Comparison of ENCODE assay signal across 19 cellular contexts in the genomic region with DNA sequence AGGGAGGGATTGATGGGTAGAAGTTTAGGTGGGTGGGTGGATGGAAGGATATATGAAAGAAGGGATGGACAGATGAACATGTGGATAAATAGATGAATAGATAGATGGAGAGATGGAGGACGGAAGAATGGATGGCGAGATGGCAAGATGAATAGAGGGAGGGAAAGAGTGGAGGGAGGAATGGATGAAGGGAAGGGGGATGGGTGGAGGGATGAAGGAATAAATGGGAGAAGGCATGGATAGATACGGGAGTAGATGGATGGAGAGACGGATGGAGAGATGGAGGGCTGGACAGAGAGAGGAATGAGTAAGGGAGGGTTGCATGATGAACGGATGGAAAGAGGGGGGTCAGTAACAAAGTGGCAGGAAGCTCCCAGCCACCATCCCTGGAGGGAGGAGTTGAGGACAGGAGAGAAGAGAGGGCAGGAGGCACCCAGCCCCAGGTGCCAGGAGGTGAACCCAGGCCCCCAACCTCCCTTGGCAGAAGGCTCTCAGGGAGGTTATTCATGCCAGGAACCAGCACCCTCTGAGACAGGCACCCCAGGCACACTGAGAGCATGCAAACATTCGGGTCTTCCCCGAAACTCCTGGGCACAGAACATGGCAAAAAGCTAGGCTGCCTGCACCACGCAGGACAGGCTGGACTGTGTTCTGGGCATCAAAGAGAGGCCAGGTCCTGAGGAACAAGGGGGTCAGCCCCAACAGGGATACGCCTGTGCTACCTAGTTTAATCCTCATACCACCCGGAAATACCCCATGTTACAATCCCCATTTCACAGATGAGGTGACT.
"Had no signal": no experiment of that assay in that cellular context is flagged by ENCODE, and none has a peak within 500 bp of the region (broad histone marks: within the 10 kb centered on the region; RNA-seq: fewer than 3 reads in every experiment).

No MANE protein-coding gene starts in this region.

- H3K9me3 ChIP-seq: gastroesophageal sphincter, heart left ventricle, mucosa of descending colon, prostate gland, uterus had no signal

- DNase-seq: activated CD4-positive, alpha-beta T cell treated with anti-CD3 and anti-CD28 coated beads, Interleukin-2, amount 10 ng/mL, durations not matched to agents 24 days and 14 days; activated CD8-positive, alpha-beta T cell treated with anti-CD3 and anti-CD28 coated beads, Interleukin-2, amount 10 ng/mL, durations not matched to agents 7 days and 5 days; activated naive CD4-positive, alpha-beta T cell treated with Interleukin-2 at 50 U/mL for 16 hours; activated naive CD8-positive, alpha-beta T cell treated with anti-CD3 and anti-CD28 coated beads for 36 hours; mesenchymal stem cell; nephron progenitor cell; occipital lobe; stimulated activated CD4-positive, alpha-beta T cell treated with anti-CD3 and anti-CD28 coated beads, Interleukin-12 subunit alpha, Interleukin-12 subunit beta, amount 100 ng/mL, for 4 hours; uterus had no signal

- H3K4me3 ChIP-seq: dorsolateral prefrontal cortex, gastroesophageal sphincter, heart left ventricle, mucosa of descending colon, prostate gland, tibial nerve, uterus had no signal

- H3K27ac ChIP-seq: dorsolateral prefrontal cortex, gastroesophageal sphincter, heart left ventricle, prostate gland, tibial nerve, uterus, VCaP had no signal

- H3K36me3 ChIP-seq: gastroesophageal sphincter, heart left ventricle, prostate gland, uterus had no signal

- ATAC-seq: activated CD4-positive, CD25-positive, alpha-beta regulatory T cell treated with anti-CD3 and anti-CD28 coated beads, Interleukin-2, amount 50 U/mL, for 24 hours; activated CD8-positive, alpha-beta T cell treated with anti-CD3 and anti-CD28 coated beads, Interleukin-2, amount 10 ng/mL, durations not matched to agents 7 days and 5 days; activated T-helper 17 cell treated with anti-CD3 and anti-CD28 coated beads, Interleukin-2, amount 50 U/mL, for 72 hours; gastroesophageal sphincter; heart left ventricle; left colon; mucosa of descending colon had no signal

- H3K27me3 ChIP-seq: tibial nerve, uterus had no signal

- H3K4me1 ChIP-seq: gastroesophageal sphincter, heart left ventricle, prostate gland, tibial nerve, uterus had no signal
